Comparison of ENCODE assay signal across 21 cellular contexts in genomic region chr13:114030666-114031610, GRCh38. TPM values are rescaled to one million over a fixed set of nuclear protein-coding genes. Genes with fewer than 3 reads are reported as not detected.
DNase-seq lines count a peak whose midpoint lies in the region; ATAC-seq, FAIRE-seq and TF ChIP-seq lines count a peak whose summit lies in the region.
"Had no signal": no experiment of that assay in that cellular context is flagged by ENCODE, and none has a peak within 500 bp of the region (broad histone marks: within the 10 kb centered on the region; RNA-seq: fewer than 3 reads in every experiment).

No MANE protein-coding gene starts in this region.

- no peak for TF ChIP-seq RAD21 in GM12878 (IDR thresholded peaks at IDR 0.05; ENCODE audit: insufficient read depth, low read depth, low read length)

- H3K27me3 Mint-ChIP-seq in stimulated activated naive CD8-positive, alpha-beta T cell treated with anti-CD3 and anti-CD28 coated beads, Interleukin-15, Interleukin-2, amounts not matched to agents 100 ng/mL and 50 ng/mL, for 24 hours = no peaks in the 10 kb centered on the region
- no peaks in the 10 kb centered on the region for H3K27me3 Mint-ChIP-seq in stimulated activated naive CD8-positive, alpha-beta T cell treated with anti-CD3 and anti-CD28 coated beads, Interleukin-15, amount 100 ng/mL, for 72 hours
- no peaks in the 10 kb centered on the region for H3K27me3 Mint-ChIP-seq in naive thymus-derived CD8-positive, alpha-beta T cell
- H3K27me3 Mint-ChIP-seq: activated naive CD4-positive, alpha-beta T cell treated with anti-CD3 and anti-CD28 coated beads, Interleukin-2, amount 50 U/mL, for 24 hours had no signal

- H2AFZ ChIP-seq in GM12878 (ENCODE audit: control insufficient read depth, low read depth, low read length) = no peak overlapping the region

- RAD21 ChIA-PET in GM12878 (lab: Charles Lee; ENCODE audit: unreplicated experiment) = interaction anchor here (0.5 kb wide), 1 partner anchor 13 kb away, joined by 3 read pairs; no protein-coding TSS in a partner anchor

- H4K20me1 ChIP-seq in GM12878 (ENCODE audit: control insufficient read depth, insufficient read depth) = no peaks in the 10 kb centered on the region

- peak overlapping the region; percentile 23 for H3K27ac Mint-ChIP-seq in stimulated activated naive CD8-positive, alpha-beta T cell treated with anti-CD3 and anti-CD28 coated beads, Interleukin-15, Interleukin-2, amounts not matched to agents 100 ng/mL and 50 ng/mL, for 24 hours
- H3K27ac Mint-ChIP-seq in stimulated activated naive CD8-positive, alpha-beta T cell treated with anti-CD3 and anti-CD28 coated beads, Interleukin-15, amount 100 ng/mL, for 72 hours = no peak overlapping the region
- H3K27ac Mint-ChIP-seq in naive thymus-derived CD8-positive, alpha-beta T cell = peak overlapping the region in 5 of 10 donors; percentile 8 to 89 (median 74)
- H3K27ac Mint-ChIP-seq: activated naive CD4-positive, alpha-beta T cell treated with anti-CD3 and anti-CD28 coated beads, Interleukin-2, amount 50 U/mL, for 24 hours had no signal

- 97% methylated on average over 28 of the region's 28 CpGs for WGBS in GM12878 (ENCODE audit: insufficient coverage, insufficient replicate concordance, low lambda C conversion rate, missing lambda C conversion rate)

- SMC1A ChIA-PET in GM12878 (lab: Charles Lee; ENCODE audit: uncharacterized antibody, unreplicated experiment) = no interaction called here

- H3K27me3 ChIP-seq in GM12878 (replicated peaks in 1 of 2; ENCODE audit: control insufficient read depth in 2 of 2, insufficient read depth in 2 of 2, low read length in 1 of 2) (no peaks in the 10 kb centered on the region), vagina (no peaks in the 10 kb centered on the region), breast epithelium (no peaks in the 10 kb centered on the region)
- H3K27me3 ChIP-seq: dorsolateral prefrontal cortex had no signal

- no peak for DNase-seq in stimulated activated naive CD8-positive, alpha-beta T cell treated with anti-CD3 and anti-CD28 coated beads, Interleukin-15, amount 100 ng/mL, for 72 hours
- no peak for DNase-seq in GM12878 (ENCODE audit: low read depth, low spot score)
- no peak for DNase-seq in naive thymus-derived CD8-positive, alpha-beta T cell
- DNase-seq in vagina (ENCODE audit: extremely low spot score in 2 of 2) = no peak
- no peak for DNase-seq in NCI-H1436 (lab: John Stamatoyannopoulos, UW)
- DNase-seq in NCI-H2171 treated with DMSO at 0.1 percent for 48 hours (lab: John Stamatoyannopoulos, UW) = no peak
- DNase-seq in breast epithelium (ENCODE audit: low spot score in 2 of 2) = no peak
- DNase-seq: activated T-cell treated with anti-CD3 and anti-CD28 coated beads, Interleukin-2, amount 50 U/mL, for 4 hours; DND-41; dorsolateral prefrontal cortex; foreskin melanocyte; kidney; mesendoderm; NCI-H1092 treated with DMSO at 0.1 percent for 48 hours; NCI-H524; SW 1271 had no signal

- CTCF ChIA-PET in GM12878 (lab: Yijun Ruan, JAX) = no interaction called here

- H3K9me3 Mint-ChIP-seq in stimulated activated naive CD8-positive, alpha-beta T cell treated with anti-CD3 and anti-CD28 coated beads, Interleukin-15, Interleukin-2, amounts not matched to agents 100 ng/mL and 50 ng/mL, for 24 hours = peaks cover 4% of the 10 kb centered on the region
- H3K9me3 Mint-ChIP-seq in stimulated activated naive CD8-positive, alpha-beta T cell treated with anti-CD3 and anti-CD28 coated beads, Interleukin-15, amount 100 ng/mL, for 72 hours = peaks cover 0 to 15% of the 10 kb centered on the region in 2 donors
- peaks cover 0 to 3% (median 0%) of the 10 kb centered on the region in 9 donors for H3K9me3 Mint-ChIP-seq in naive thymus-derived CD8-positive, alpha-beta T cell
- H3K9me3 Mint-ChIP-seq: activated naive CD4-positive, alpha-beta T cell treated with anti-CD3 and anti-CD28 coated beads, Interleukin-2, amount 50 U/mL, for 24 hours; activated T-cell treated with anti-CD3 and anti-CD28 coated beads, Interleukin-2, amount 50 U/mL, for 4 hours; neural crest cell had no signal

- no peak for TF ChIP-seq EP300 in GM12878 (IDR thresholded peaks at IDR 0.05; ENCODE audit: borderline replicate concordance in 1 of 2, control insufficient read depth in 1 of 2, low read depth in 2 of 2, low read length in 2 of 2)

- ATAC-seq in stimulated activated naive CD8-positive, alpha-beta T cell treated with anti-CD3 and anti-CD28 coated beads, Interleukin-15, amount 100 ng/mL, for 72 hours = no peak
- no peak for ATAC-seq in GM12878
- ATAC-seq in naive thymus-derived CD8-positive, alpha-beta T cell = peak; percentile 11 to 15
- ATAC-seq: activated T-cell treated with anti-CD3 and anti-CD28 coated beads, Interleukin-2, amount 50 U/mL, for 4 hours had no signal

- H3K9ac ChIP-seq in GM12878 (ENCODE audit: control insufficient read depth, insufficient read depth, low read length) = no peak overlapping the region

- no TSS peak for BruUV-seq in GM12878 (replicated peaks; lab: Mats Ljungman, UMichigan)

- H3K9me3 ChIP-seq in GM12878 (replicated peaks; ENCODE audit: control insufficient read depth, insufficient read depth, low read length) = no peaks in the 10 kb centered on the region; the same call in 2 of the 3 replicates
- no peaks in the 10 kb centered on the region for H3K9me3 ChIP-seq in vagina
- H3K9me3 ChIP-seq in breast epithelium = no peaks in the 10 kb centered on the region
- H3K9me3 ChIP-seq: thoracic aorta had no signal

- H3K27ac ChIP-seq in GM12878 (ENCODE audit: control insufficient read depth, insufficient read depth) (no peak overlapping the region), vagina (peak overlapping the region; percentile 62), breast epithelium (no peak overlapping the region)
- H3K27ac ChIP-seq: epithelial cell of prostate had no signal

- no peaks in the 10 kb centered on the region; the same call in 1 of the 2 replicates for H3K79me2 ChIP-seq in GM12878 (ENCODE audit: control insufficient read depth, insufficient read depth, low read length)

- TF ChIP-seq POLR2A in GM12878 (IDR thresholded peaks at IDR 0.05; ENCODE audit: low read depth, low read length) (0 out of 2 replicates have a peak, but pooled peaks have one; percentile 7), vagina (IDR thresholded peaks at IDR 0.05) (no peak), breast epithelium (IDR thresholded peaks at IDR 0.05) (no peak)

- H3K4me3 Mint-ChIP-seq in stimulated activated naive CD8-positive, alpha-beta T cell treated with anti-CD3 and anti-CD28 coated beads, Interleukin-15, Interleukin-2, amounts not matched to agents 100 ng/mL and 50 ng/mL, for 24 hours = no peak overlapping the region
- H3K4me3 Mint-ChIP-seq in stimulated activated naive CD8-positive, alpha-beta T cell treated with anti-CD3 and anti-CD28 coated beads, Interleukin-15, amount 100 ng/mL, for 72 hours = no peak overlapping the region
- peak overlapping the region in 4 of 10 donors; percentile 11 to 69 (median 56) for H3K4me3 Mint-ChIP-seq in naive thymus-derived CD8-positive, alpha-beta T cell
- H3K4me3 Mint-ChIP-seq: activated naive CD4-positive, alpha-beta T cell treated with anti-CD3 and anti-CD28 coated beads, Interleukin-2, amount 50 U/mL, for 24 hours; activated T-cell treated with anti-CD3 and anti-CD28 coated beads, Interleukin-2, amount 50 U/mL, for 4 hours; neural crest cell had no signal

- FAIRE-seq in GM12878 (lab: Jason Lieb, UNC) = no peak
- FAIRE-seq: kidney had no signal

- in situ Hi-C loops in GM12878 (cut with MboI) = no loop called here

- H3K36me3 Mint-ChIP-seq in stimulated activated naive CD8-positive, alpha-beta T cell treated with anti-CD3 and anti-CD28 coated beads, Interleukin-15, Interleukin-2, amounts not matched to agents 100 ng/mL and 50 ng/mL, for 24 hours (ENCODE audit: low read depth) = peaks cover 26% of the 10 kb centered on the region
- peaks cover 0 to 61% (median 3%) of the 10 kb centered on the region in 3 donors for H3K36me3 Mint-ChIP-seq in naive thymus-derived CD8-positive, alpha-beta T cell
- H3K36me3 Mint-ChIP-seq: activated naive CD4-positive, alpha-beta T cell treated with anti-CD3 and anti-CD28 coated beads, Interleukin-2, amount 50 U/mL, for 24 hours had no signal

- H3K4me2 ChIP-seq in GM12878 (ENCODE audit: control insufficient read depth, insufficient read depth) = no peak overlapping the region

- POLR2A ChIA-PET in GM12878 (lab: Charles Lee) = no interaction called here
- POLR2A ChIA-PET in naive thymus-derived CD8-positive, alpha-beta T cell (lab: Charles Lee) = interaction anchor here (1.0 kb wide), 1 partner anchor 81 kb away, joined by 3 read pairs; no protein-coding TSS in a partner anchor

- TF ChIP-seq CTCF in GM12878 (IDR thresholded peaks at IDR 0.05 in 2 of 3, conservative IDR thresholded peaks at IDR 0.05 in 1 of 3; ENCODE audit: control insufficient read depth in 2 of 3, extremely low read depth in 1 of 3, insufficient read depth in 1 of 3, low read depth in 3 of 3, low read length in 3 of 3) = no peak
- no peak for TF ChIP-seq CTCF in vagina (IDR thresholded peaks at IDR 0.05)
- TF ChIP-seq CTCF in breast epithelium (IDR thresholded peaks at IDR 0.05) = no peak

- H3K4me1 Mint-ChIP-seq in stimulated activated naive CD8-positive, alpha-beta T cell treated with anti-CD3 and anti-CD28 coated beads, Interleukin-15, Interleukin-2, amounts not matched to agents 100 ng/mL and 50 ng/mL, for 24 hours (ENCODE audit: low read depth) = peaks cover 10% of the 10 kb centered on the region
- peaks cover 47% of the 10 kb centered on the region for H3K4me1 Mint-ChIP-seq in stimulated activated naive CD8-positive, alpha-beta T cell treated with anti-CD3 and anti-CD28 coated beads, Interleukin-15, amount 100 ng/mL, for 72 hours
- H3K4me1 Mint-ChIP-seq in naive thymus-derived CD8-positive, alpha-beta T cell = peaks cover 20 to 45% (median 37%) of the 10 kb centered on the region in 4 donors

- H3K36me3 ChIP-seq in GM12878 (ENCODE audit: control insufficient read depth in 2 of 2, insufficient read depth in 2 of 2, low read length in 1 of 2) (peaks cover 8 to 25% of the 10 kb centered on the region in 2 experiments), vagina (no peaks in the 10 kb centered on the region), breast epithelium (no peaks in the 10 kb centered on the region)

- H3K4me1 ChIP-seq in GM12878 (ENCODE audit: control insufficient read depth, insufficient read depth, low read length) (peaks cover 21% of the 10 kb centered on the region), vagina (peaks cover 59% of the 10 kb centered on the region), breast epithelium (peaks cover 1 to 3% of the 10 kb centered on the region in 2 donors)

- intact Hi-C loops in GM12878 (cut with micrococcal nuclease; ENCODE audit: unreplicated experiment) = no loop called here
- intact Hi-C loops in vagina (cut with DNase I) = no loop called here
- intact Hi-C loops in breast epithelium (cut with DNase I; ENCODE audit: low total_unique reads) = no loop called here

- H3K4me3 ChIP-seq in GM12878 (no peak overlapping the region), vagina (no peak overlapping the region), breast epithelium (no peak overlapping the region)
- H3K4me3 ChIP-seq: dorsolateral prefrontal cortex, thoracic aorta had no signal

RNA-seq across cellular contexts. Expression of gene C13orf46, which starts 57.1 kb away (rescaled TPM):
- 0.20 and 0.21 TPM in 2 replicates for total RNA-seq in GM12878 (2013; cell fraction: nucleolus; rRNA removed)
- total RNA-seq in GM12878 (2014; rRNA removed) (not detected in 2 replicates), GM12878 (2014; rRNA removed; fragmentation: Illumina TruSeq; extraction: Trizol) (not detected in 2 replicates), GM12878 (2021) (0.08 and 0.18 TPM in 2 replicates), vagina (not detected), breast epithelium (under 1 TPM; 0.16 to 0.73 (median 0.66) TPM)
- polyA plus RNA-seq in GM12878 (2011; ENCODE audit: low read depth) = not detected
- polyA plus RNA-seq in GM12878 (2011; rRNA removed) (0.04 TPM in 1 of 2 replicates, not detected in the other), GM12878 (2014; fragmentation: Illumina TruSeq; extraction: Trizol) (0.13 TPM in 1 of 2 replicates, not detected in the other), GM12878 (2014; fragmentation: Nextera tagmentation; extraction: Ambion mirVana) (not detected), GM12878 (2014; rRNA removed) (0.01 and 0.18 TPM in 2 replicates), GM12878 (2016; fragmentation: Nextera tagmentation; extraction: Ambion mirVana) (not detected)
- 0.03 and 0.06 TPM in 2 replicates for polyA plus RNA-seq in GM12878 (2011; cell fraction: cytosol; rRNA removed)
- polyA plus RNA-seq in GM12878 (2011; cell fraction: nucleus; rRNA removed) = 0.55 and 0.61 TPM in 2 replicates
- polyA plus RNA-seq in GM12878 (2012) = 0.03 and 0.07 TPM in 2 replicates
- polyA minus RNA-seq in GM12878 (2011; rRNA and poly(A)+ RNA removed) = 0.31 and 0.37 TPM in 2 replicates
- polyA minus RNA-seq in GM12878 (2011; cell fraction: cytosol; rRNA and poly(A)+ RNA removed) = not detected in 2 replicates
- polyA minus RNA-seq in GM12878 (2011; cell fraction: nucleus; rRNA and poly(A)+ RNA removed) = 0.24 and 0.48 TPM in 2 replicates
- total RNA-seq in naive thymus-derived CD8-positive, alpha-beta T cell = 10 to 100 TPM; 15.6 to 16.2 TPM
- 1 to 10 TPM in 1 of 3 donors, under 1 TPM in 2; 0.43 to 1.8 (median 0.67) TPM for polyA plus RNA-seq in naive thymus-derived CD8-positive, alpha-beta T cell

Comparison
In these comparisons a context has a peak if more than half of its experiments do, and no peak if none do; other contexts are left out.
1. ATAC-seq: peak in naive thymus-derived CD8-positive, alpha-beta T cell (2 of 2); none in stimulated activated naive CD8-positive, alpha-beta T cell treated with anti-CD3 and anti-CD28 coated beads, Interleukin-15, amount 100 ng/mL, for 72 hours (single experiment) and GM12878 (single experiment).
2. RNA of gene C13orf46, which starts 57.1 kb away (total RNA-seq): 15.6 to 16.2 TPM in naive thymus-derived CD8-positive, alpha-beta T cell; 0.16 to 0.73 TPM in breast epithelium, not detected in vagina (single experiment) and 0.08 to 0.21 TPM in GM12878; every median in the first group is over 4 times any median in the second.